Comparison of ENCODE assay signal across 24 cellular contexts in the genomic region with DNA sequence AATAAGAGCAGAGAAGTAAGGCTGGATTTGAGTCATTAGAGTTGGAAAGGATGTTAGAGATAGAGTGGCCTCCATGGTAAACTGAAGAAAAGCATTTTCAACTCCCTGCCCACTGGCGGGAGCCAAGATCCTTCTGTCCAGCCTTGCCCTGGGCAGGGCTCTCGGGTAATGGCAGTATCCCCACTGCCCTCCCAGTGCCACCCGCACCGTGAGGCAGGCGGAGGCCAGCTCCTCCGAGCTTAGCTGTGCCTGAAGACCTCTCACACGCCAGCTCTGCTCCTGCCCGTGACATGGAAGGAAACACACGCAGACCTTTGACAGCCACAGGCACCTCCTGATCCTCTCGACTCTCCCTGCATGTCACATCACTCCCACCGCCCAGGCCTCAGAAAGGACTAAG. TPM values are rescaled to one million over a fixed set of nuclear protein-coding genes. Genes with fewer than 3 reads are reported as not detected.
"Had no signal": no experiment of that assay in that cellular context is flagged by ENCODE, and none has a peak within 500 bp of the region (broad histone marks: within the 10 kb centered on the region; RNA-seq: fewer than 3 reads in every experiment).

No MANE protein-coding gene starts in this region.

- H3K27ac Mint-ChIP-seq: activated CD4-positive, alpha-beta memory T cell treated with anti-CD3 and anti-CD28 coated beads for 36 hours; activated CD4-positive, alpha-beta T cell treated with anti-CD3 and anti-CD28 coated beads for 36 hours; activated CD4-positive, alpha-beta T cell treated with anti-CD3 and anti-CD28 coated beads, Interleukin-2, amount 10 ng/mL, durations not matched to agents 24 days and 14 days; activated naive CD8-positive, alpha-beta T cell treated with anti-CD3 and anti-CD28 coated beads for 36 hours; activated naive CD8-positive, alpha-beta T cell treated with anti-CD3 and anti-CD28 coated beads, Interleukin-2, amount 50 U/mL, for 24 hours; activated T-cell treated with anti-CD3 and anti-CD28 coated beads, Interleukin-2, amount 50 U/mL, for 24 hours; activated T-cell treated with anti-CD3 and anti-CD28 coated beads, Interleukin-2, amount 50 U/mL, for 72 hours had no signal

- H3K4me1 Mint-ChIP-seq: activated CD4-positive, alpha-beta T cell treated with anti-CD3 and anti-CD28 coated beads for 36 hours; activated CD4-positive, alpha-beta T cell treated with anti-CD3 and anti-CD28 coated beads, Interleukin-2, amount 10 ng/mL, durations not matched to agents 24 days and 14 days; activated naive CD8-positive, alpha-beta T cell treated with anti-CD3 and anti-CD28 coated beads for 36 hours; activated naive CD8-positive, alpha-beta T cell treated with anti-CD3 and anti-CD28 coated beads, Interleukin-2, amount 50 U/mL, for 24 hours had no signal

- H3K27ac ChIP-seq: ascending aorta, brain microvascular endothelial cell, epithelial cell of prostate had no signal

- H3K9me3 ChIP-seq: adrenal gland, ascending aorta had no signal

- DNase-seq: activated CD4-positive, alpha-beta memory T cell treated with anti-CD3 and anti-CD28 coated beads for 36 hours; activated CD4-positive, alpha-beta T cell treated with anti-CD3 and anti-CD28 coated beads for 36 hours; activated CD4-positive, alpha-beta T cell treated with anti-CD3 and anti-CD28 coated beads, Interleukin-2, amount 10 ng/mL, durations not matched to agents 24 days and 14 days; activated CD4-positive, CD25-positive, alpha-beta regulatory T cell; activated CD4-positive, CD25-positive, alpha-beta regulatory T cell treated with anti-CD3 and anti-CD28 coated beads, Interleukin-2, amount 50 U/mL, for 72 hours; activated CD8-positive, alpha-beta memory T cell treated with anti-CD3 and anti-CD28 coated beads, Interleukin-2, amount 50 U/mL, for 48 hours; activated gamma-delta T cell; activated naive CD4-positive, alpha-beta T cell; activated naive CD4-positive, alpha-beta T cell treated with anti-CD3 and anti-CD28 coated beads, Interleukin-2, amount 50 U/mL, for 16 hours; activated naive CD8-positive, alpha-beta T cell treated with anti-CD3 and anti-CD28 coated beads for 36 hours; activated naive CD8-positive, alpha-beta T cell treated with anti-CD3 and anti-CD28 coated beads, Interleukin-2, amount 50 U/mL, for 24 hours; activated T-cell treated with anti-CD3 and anti-CD28 coated beads for 4 hours; activated T-cell treated with anti-CD3 and anti-CD28 coated beads, Interleukin-2, amount 50 U/mL, for 24 hours; activated T-cell treated with anti-CD3 and anti-CD28 coated beads, Interleukin-2, amount 50 U/mL, for 72 hours; brain microvascular endothelial cell; cortex of kidney; dermis blood vessel endothelial cell; effector CD8-positive, alpha-beta T cell; foreskin fibroblast; T-helper 2 cell had no signal

- H3K4me3 ChIP-seq: adrenal gland, ascending aorta had no signal

- H3K27me3 Mint-ChIP-seq: activated CD4-positive, alpha-beta memory T cell treated with anti-CD3 and anti-CD28 coated beads for 36 hours; activated CD4-positive, alpha-beta T cell treated with anti-CD3 and anti-CD28 coated beads for 36 hours; activated CD4-positive, alpha-beta T cell treated with anti-CD3 and anti-CD28 coated beads, Interleukin-2, amount 10 ng/mL, durations not matched to agents 24 days and 14 days; activated naive CD8-positive, alpha-beta T cell treated with anti-CD3 and anti-CD28 coated beads for 36 hours; activated naive CD8-positive, alpha-beta T cell treated with anti-CD3 and anti-CD28 coated beads, Interleukin-2, amount 50 U/mL, for 24 hours; activated T-cell treated with anti-CD3 and anti-CD28 coated beads, Interleukin-2, amount 50 U/mL, for 24 hours had no signal

- H3K9me3 Mint-ChIP-seq: activated CD4-positive, alpha-beta memory T cell treated with anti-CD3 and anti-CD28 coated beads for 36 hours; activated CD4-positive, alpha-beta T cell treated with anti-CD3 and anti-CD28 coated beads, Interleukin-2, amount 10 ng/mL, durations not matched to agents 24 days and 14 days; activated naive CD8-positive, alpha-beta T cell treated with anti-CD3 and anti-CD28 coated beads for 36 hours; activated naive CD8-positive, alpha-beta T cell treated with anti-CD3 and anti-CD28 coated beads, Interleukin-2, amount 50 U/mL, for 24 hours; activated T-cell treated with anti-CD3 and anti-CD28 coated beads, Interleukin-2, amount 50 U/mL, for 24 hours; activated T-cell treated with anti-CD3 and anti-CD28 coated beads, Interleukin-2, amount 50 U/mL, for 72 hours had no signal

- ATAC-seq: activated CD4-positive, alpha-beta T cell treated with anti-CD3 and anti-CD28 coated beads for 36 hours; activated naive CD8-positive, alpha-beta T cell treated with anti-CD3 and anti-CD28 coated beads, Interleukin-2, amount 50 U/mL, for 24 hours; activated T-cell treated with anti-CD3 and anti-CD28 coated beads, Interleukin-2, amount 50 U/mL, for 72 hours had no signal

- H3K27me3 ChIP-seq: adrenal gland, ascending aorta, brain microvascular endothelial cell had no signal

- H3K4me3 Mint-ChIP-seq: activated CD4-positive, alpha-beta memory T cell treated with anti-CD3 and anti-CD28 coated beads for 36 hours; activated CD4-positive, alpha-beta T cell treated with anti-CD3 and anti-CD28 coated beads for 36 hours; activated CD4-positive, alpha-beta T cell treated with anti-CD3 and anti-CD28 coated beads, Interleukin-2, amount 10 ng/mL, durations not matched to agents 24 days and 14 days; activated naive CD8-positive, alpha-beta T cell treated with anti-CD3 and anti-CD28 coated beads for 36 hours; activated naive CD8-positive, alpha-beta T cell treated with anti-CD3 and anti-CD28 coated beads, Interleukin-2, amount 50 U/mL, for 24 hours; activated T-cell treated with anti-CD3 and anti-CD28 coated beads, Interleukin-2, amount 50 U/mL, for 24 hours; activated T-cell treated with anti-CD3 and anti-CD28 coated beads, Interleukin-2, amount 50 U/mL, for 72 hours had no signal

- H3K4me1 ChIP-seq: ascending aorta had no signal

RNA-seq across cellular contexts. Expression of a gene that starts 50.7 kb away (rescaled TPM):
- total RNA-seq: activated CD4-positive, alpha-beta T cell treated with anti-CD3 and anti-CD28 coated beads, Interleukin-2, amount 10 ng/mL, durations not matched to agents 24 days and 14 days; ascending aorta; T-helper 1 cell treated with Interleukin-12 subunit alpha and Interleukin-12 subunit beta and Interleukin-4 antibody, amounts not matched to agents 30 ng/mL and 1 ng/mL, for 36 hours had no signal
